In genomic region chr2:63553049-63553448, GRCh38 we compare ENCODE assay signal across 1 cellular context.
TF ChIP-seq lines count a peak whose summit lies in the region.

No MANE protein-coding gene starts in this region.

TF ChIP-seq in SK-N-SH, 30 proteins besides CTCF, POLR2A, EP300 and RAD21 (continued from another document):
- TF ChIP-seq POLR2AphosphoS5 (IDR thresholded peaks at IDR 0.05; ENCODE audit: low read depth, low read length) = no peak
- TF ChIP-seq NRF1 (IDR thresholded peaks at IDR 0.05; ENCODE audit: low read depth, low read length) = no peak
- no peak for TF ChIP-seq IRF3 (IDR thresholded peaks at IDR 0.05; ENCODE audit: low read depth, low read length)
- no peak for TF ChIP-seq RCOR1 (IDR thresholded peaks at IDR 0.05; ENCODE audit: low read length)
